ENCODE assay signal across 2 cellular contexts in genomic region chr7:83467493-83467892, GRCh38.
TF ChIP-seq lines count a peak whose summit lies in the region.

No MANE protein-coding gene starts in this region.

TF ChIP-seq in GM23338, 12 proteins besides CTCF, POLR2A, EP300 and RAD21:
- no peak for TF ChIP-seq ZNF114 (CRISPR knock-in tag; IDR thresholded peaks at IDR 0.05)
- no peak for TF ChIP-seq NANOG (IDR thresholded peaks at IDR 0.05; ENCODE audit: borderline replicate concordance)
- TF ChIP-seq ZNF331 (CRISPR knock-in tag; IDR thresholded peaks at IDR 0.05; ENCODE audit: low read depth) = no peak
- TF ChIP-seq, protein P1, sequence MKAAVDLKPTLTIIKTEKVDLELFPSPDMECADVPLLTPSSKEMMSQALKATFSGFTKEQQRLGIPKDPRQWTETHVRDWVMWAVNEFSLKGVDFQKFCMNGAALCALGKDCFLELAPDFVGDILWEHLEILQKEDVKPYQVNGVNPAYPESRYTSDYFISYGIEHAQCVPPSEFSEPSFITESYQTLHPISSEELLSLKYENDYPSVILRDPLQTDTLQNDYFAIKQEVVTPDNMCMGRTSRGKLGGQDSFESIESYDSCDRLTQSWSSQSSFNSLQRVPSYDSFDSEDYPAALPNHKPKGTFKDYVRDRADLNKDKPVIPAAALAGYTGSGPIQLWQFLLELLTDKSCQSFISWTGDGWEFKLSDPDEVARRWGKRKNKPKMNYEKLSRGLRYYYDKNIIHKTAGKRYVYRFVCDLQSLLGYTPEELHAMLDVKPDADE (IDR thresholded peaks at IDR 0.05) = no peak
- no peak for TF ChIP-seq JUNB (IDR thresholded peaks at IDR 0.05; ENCODE audit: unreplicated experiment)
- no peak for TF ChIP-seq STAT1 (IDR thresholded peaks at IDR 0.05; ENCODE audit: unreplicated experiment)
- TF ChIP-seq, protein P2, sequence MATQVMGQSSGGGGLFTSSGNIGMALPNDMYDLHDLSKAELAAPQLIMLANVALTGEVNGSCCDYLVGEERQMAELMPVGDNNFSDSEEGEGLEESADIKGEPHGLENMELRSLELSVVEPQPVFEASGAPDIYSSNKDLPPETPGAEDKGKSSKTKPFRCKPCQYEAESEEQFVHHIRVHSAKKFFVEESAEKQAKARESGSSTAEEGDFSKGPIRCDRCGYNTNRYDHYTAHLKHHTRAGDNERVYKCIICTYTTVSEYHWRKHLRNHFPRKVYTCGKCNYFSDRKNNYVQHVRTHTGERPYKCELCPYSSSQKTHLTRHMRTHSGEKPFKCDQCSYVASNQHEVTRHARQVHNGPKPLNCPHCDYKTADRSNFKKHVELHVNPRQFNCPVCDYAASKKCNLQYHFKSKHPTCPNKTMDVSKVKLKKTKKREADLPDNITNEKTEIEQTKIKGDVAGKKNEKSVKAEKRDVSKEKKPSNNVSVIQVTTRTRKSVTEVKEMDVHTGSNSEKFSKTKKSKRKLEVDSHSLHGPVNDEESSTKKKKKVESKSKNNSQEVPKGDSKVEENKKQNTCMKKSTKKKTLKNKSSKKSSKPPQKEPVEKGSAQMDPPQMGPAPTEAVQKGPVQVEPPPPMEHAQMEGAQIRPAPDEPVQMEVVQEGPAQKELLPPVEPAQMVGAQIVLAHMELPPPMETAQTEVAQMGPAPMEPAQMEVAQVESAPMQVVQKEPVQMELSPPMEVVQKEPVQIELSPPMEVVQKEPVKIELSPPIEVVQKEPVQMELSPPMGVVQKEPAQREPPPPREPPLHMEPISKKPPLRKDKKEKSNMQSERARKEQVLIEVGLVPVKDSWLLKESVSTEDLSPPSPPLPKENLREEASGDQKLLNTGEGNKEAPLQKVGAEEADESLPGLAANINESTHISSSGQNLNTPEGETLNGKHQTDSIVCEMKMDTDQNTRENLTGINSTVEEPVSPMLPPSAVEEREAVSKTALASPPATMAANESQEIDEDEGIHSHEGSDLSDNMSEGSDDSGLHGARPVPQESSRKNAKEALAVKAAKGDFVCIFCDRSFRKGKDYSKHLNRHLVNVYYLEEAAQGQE (IDR thresholded peaks at IDR 0.05; ENCODE audit: unreplicated experiment) = no peak
- TF ChIP-seq ZNF462 (CRISPR knock-in tag; IDR thresholded peaks at IDR 0.05) = no peak
- no peak for TF ChIP-seq EZH2phosphoT487 (IDR thresholded peaks at IDR 0.05; ENCODE audit: unreplicated experiment)
- no peak; the same call in 1 of the 2 replicates for TF ChIP-seq POLR2AphosphoS5 (IDR thresholded peaks at IDR 0.05; ENCODE audit: low read depth)
- TF ChIP-seq EZH2 (IDR thresholded peaks at IDR 0.05; ENCODE audit: low read depth, unreplicated experiment) = no peak
- no peak for TF ChIP-seq CREB1 (CRISPR knock-in tag; IDR thresholded peaks at IDR 0.05; ENCODE audit: low read depth)

TF ChIP-seq in GM12878, 131 proteins besides CTCF, POLR2A, EP300 and RAD21:
- TF ChIP-seq MYB (IDR thresholded peaks at IDR 0.05; ENCODE audit: borderline replicate concordance, low read depth, low read length) (no peak), SMC3 (IDR thresholded peaks at IDR 0.05; ENCODE audit: borderline replicate concordance, low read length) (no peak), MYC (IDR thresholded peaks at IDR 0.05; ENCODE audit: insufficient read depth, insufficient read length, insufficient replicate concordance, low read length, severe bottlenecking) (no peak)
- TF ChIP-seq, protein P3, sequence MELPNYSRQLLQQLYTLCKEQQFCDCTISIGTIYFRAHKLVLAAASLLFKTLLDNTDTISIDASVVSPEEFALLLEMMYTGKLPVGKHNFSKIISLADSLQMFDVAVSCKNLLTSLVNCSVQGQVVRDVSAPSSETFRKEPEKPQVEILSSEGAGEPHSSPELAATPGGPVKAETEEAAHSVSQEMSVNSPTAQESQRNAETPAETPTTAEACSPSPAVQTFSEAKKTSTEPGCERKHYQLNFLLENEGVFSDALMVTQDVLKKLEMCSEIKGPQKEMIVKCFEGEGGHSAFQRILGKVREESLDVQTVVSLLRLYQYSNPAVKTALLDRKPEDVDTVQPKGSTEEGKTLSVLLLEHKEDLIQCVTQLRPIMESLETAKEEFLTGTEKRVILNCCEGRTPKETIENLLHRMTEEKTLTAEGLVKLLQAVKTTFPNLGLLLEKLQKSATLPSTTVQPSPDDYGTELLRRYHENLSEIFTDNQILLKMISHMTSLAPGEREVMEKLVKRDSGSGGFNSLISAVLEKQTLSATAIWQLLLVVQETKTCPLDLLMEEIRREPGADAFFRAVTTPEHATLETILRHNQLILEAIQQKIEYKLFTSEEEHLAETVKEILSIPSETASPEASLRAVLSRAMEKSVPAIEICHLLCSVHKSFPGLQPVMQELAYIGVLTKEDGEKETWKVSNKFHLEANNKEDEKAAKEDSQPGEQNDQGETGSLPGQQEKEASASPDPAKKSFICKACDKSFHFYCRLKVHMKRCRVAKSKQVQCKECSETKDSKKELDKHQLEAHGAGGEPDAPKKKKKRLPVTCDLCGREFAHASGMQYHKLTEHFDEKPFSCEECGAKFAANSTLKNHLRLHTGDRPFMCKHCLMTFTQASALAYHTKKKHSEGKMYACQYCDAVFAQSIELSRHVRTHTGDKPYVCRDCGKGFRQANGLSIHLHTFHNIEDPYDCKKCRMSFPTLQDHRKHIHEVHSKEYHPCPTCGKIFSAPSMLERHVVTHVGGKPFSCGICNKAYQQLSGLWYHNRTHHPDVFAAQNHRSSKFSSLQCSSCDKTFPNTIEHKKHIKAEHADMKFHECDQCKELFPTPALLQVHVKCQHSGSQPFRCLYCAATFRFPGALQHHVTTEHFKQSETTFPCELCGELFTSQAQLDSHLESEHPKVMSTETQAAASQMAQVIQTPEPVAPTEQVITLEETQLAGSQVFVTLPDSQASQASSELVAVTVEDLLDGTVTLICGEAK (IDR thresholded peaks at IDR 0.05; ENCODE audit: borderline replicate concordance) = peak; percentile 69
